17 cellular contexts compared by ENCODE assay signal in the genomic region with DNA sequence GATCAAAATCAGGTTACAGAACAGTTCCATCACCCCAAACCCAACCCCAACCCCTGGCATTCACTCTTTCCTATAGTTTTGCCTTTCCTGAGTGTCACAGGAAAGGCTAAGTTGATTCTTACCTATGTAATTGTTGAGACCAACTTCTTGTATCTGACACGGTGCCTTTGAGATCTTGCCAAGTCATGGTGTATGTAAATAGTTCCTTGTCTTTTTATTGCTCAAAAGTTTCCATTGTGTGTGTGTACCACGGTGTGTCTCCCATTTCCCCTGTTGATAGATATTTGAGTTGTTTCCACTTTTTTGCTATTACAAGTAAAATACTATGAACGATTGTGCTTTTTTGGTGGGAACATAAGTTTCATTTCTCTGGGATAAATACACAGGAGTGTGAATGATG. TPM values are rescaled to one million over a fixed set of nuclear protein-coding genes. Genes with fewer than 3 reads are reported as not detected.
DNase-seq lines count a peak whose midpoint lies in the region; ATAC-seq and TF ChIP-seq lines count a peak whose summit lies in the region.
"Had no signal": no experiment of that assay in that cellular context is flagged by ENCODE, and none has a peak within 500 bp of the region (broad histone marks: within the 10 kb centered on the region; RNA-seq: fewer than 3 reads in every experiment).

No MANE protein-coding gene starts in this region.

- H3K27ac Mint-ChIP-seq in glutamatergic neuron (ENCODE audit: unreplicated experiment), result no peak overlapping the region
- H3K27ac Mint-ChIP-seq: CD8-positive, alpha-beta memory T cell had no signal

- no peaks in the 10 kb centered on the region for H3F3A ChIP-seq in PC-3 (ENCODE audit: low read length, unreplicated experiment)

- H3K36me3 ChIP-seq in PC-3 (ENCODE audit: low read depth, low read length) (no peaks in the 10 kb centered on the region), prostate gland (no peaks in the 10 kb centered on the region)
- H3K36me3 ChIP-seq: HAP-1 had no signal

- no TSS peak for BruUV-seq in PC-3 (replicated peaks; lab: Mats Ljungman, UMichigan)

- CTCF ChIA-PET in PC-3 (lab: Charles Lee), result no interaction called here

- H3K9me3 ChIP-seq in PC-3 (ENCODE audit: low read length) (no peaks in the 10 kb centered on the region), prostate gland (no peaks in the 10 kb centered on the region)
- H3K9me3 ChIP-seq: HAP-1 had no signal

- ATAC-seq in PC-3, result no peak
- ATAC-seq in left ventricle myocardium superior, result no peak

- no peaks in the 10 kb centered on the region for H3K4me1 Mint-ChIP-seq in glutamatergic neuron (ENCODE audit: low read depth, unreplicated experiment)
- H3K4me1 Mint-ChIP-seq: CD8-positive, alpha-beta memory T cell had no signal

- H3K4me1 ChIP-seq in PC-3 (ENCODE audit: insufficient read depth, low read length), result no peaks in the 10 kb centered on the region
- no peaks in the 10 kb centered on the region for H3K4me1 ChIP-seq in prostate gland (replicated peaks)
- H3K4me1 ChIP-seq: HAP-1 had no signal

- no peak overlapping the region for H3K4me3 ChIP-seq in LNCaP clone FGC (ENCODE audit: low read depth, low read length)
- no peak overlapping the region for H3K4me3 ChIP-seq in PC-3 (ENCODE audit: low read length)
- H3K4me3 ChIP-seq in prostate gland, result no peak overlapping the region
- H3K4me3 ChIP-seq: HAP-1 had no signal

- H3K27ac ChIP-seq in PC-3 (ENCODE audit: low read length), result no peak overlapping the region
- no peak overlapping the region for H3K27ac ChIP-seq in prostate gland

- 37% methylated on average over 3 of the region's 3 CpGs for WGBS in prostate gland

- H4K20me1 ChIP-seq in PC-3 (ENCODE audit: low read length), result no peaks in the 10 kb centered on the region

- H3K9me2 ChIP-seq in PC-3 (replicated peaks; ENCODE audit: low read length), result no peaks in the 10 kb centered on the region

- H3K27me3 Mint-ChIP-seq in glutamatergic neuron (ENCODE audit: unreplicated experiment), result peaks cover 1% of the 10 kb centered on the region

- no peak overlapping the region for H3K4me3 Mint-ChIP-seq in glutamatergic neuron (ENCODE audit: unreplicated experiment)
- H3K4me3 Mint-ChIP-seq: CD8-positive, alpha-beta memory T cell had no signal

- no peaks in the 10 kb centered on the region for H3K36me3 Mint-ChIP-seq in glutamatergic neuron (ENCODE audit: unreplicated experiment)
- H3K36me3 Mint-ChIP-seq: CD8-positive, alpha-beta memory T cell had no signal

- POLR2A ChIA-PET in PC-3 (lab: Charles Lee; ENCODE audit: unreplicated experiment), result no interaction called here

- intact Hi-C loops in PC-3 (cut with micrococcal nuclease) (no loop called here), prostate gland (cut with DNase I) (no loop called here), left ventricle myocardium superior (cut with micrococcal nuclease) (no loop called here)

- H3K9me3 Mint-ChIP-seq in glutamatergic neuron (ENCODE audit: unreplicated experiment), result no peaks in the 10 kb centered on the region
- H3K9me3 Mint-ChIP-seq: CD8-positive, alpha-beta memory T cell had no signal

- no peak overlapping the region for H3K9ac ChIP-seq in PC-3 (ENCODE audit: low read length)

- no peaks in the 10 kb centered on the region for H3K79me2 ChIP-seq in PC-3 (ENCODE audit: low read length)

- H2AFZ ChIP-seq in PC-3 (ENCODE audit: low read length), result no peak overlapping the region

- TF ChIP-seq POLR2A in prostate gland (IDR thresholded peaks at IDR 0.05), result no peak

- H3K27me3 ChIP-seq in PC-3 (ENCODE audit: low read length), result peaks cover 10% of the 10 kb centered on the region; the same call in 1 of the 2 replicates
- no peaks in the 10 kb centered on the region for H3K27me3 ChIP-seq in prostate gland (replicated peaks; ENCODE audit: insufficient read depth)

- DNase-seq in LNCaP clone FGC (ENCODE audit: low read depth) (peak; percentile 53), PC-3 (peak; percentile 11), dermis microvascular lymphatic vessel endothelial cell (ENCODE audit: low read depth in 2 of 2) (peak; percentile 47 to 68), prostate gland (ENCODE audit: low spot score) (peak; percentile 54), NCI-H748 (lab: John Stamatoyannopoulos, UW; ENCODE audit: unreplicated experiment) (no peak), glutamatergic neuron (no peak), left ventricle myocardium superior (no peak)
- DNase-seq: ACHN; C1 segment of cervical spinal cord; CD8-positive, alpha-beta memory T cell; NCI-H1092; NCI-H1436 treated with DMSO at 0.1 percent for 48 hours; NCI-H2029; NCI-H345; NCI-H524 treated with DMSO at 0.1 percent for 48 hours; Right ventricle myocardium superior had no signal

- no peak overlapping the region for H3K4me2 ChIP-seq in PC-3 (ENCODE audit: low read length)

- TF ChIP-seq CTCF in LNCaP clone FGC (IDR thresholded peaks at IDR 0.05; ENCODE audit: control insufficient read depth, extremely low read depth, insufficient read depth) (no peak), PC-3 (conservative IDR thresholded peaks at IDR 0.05; ENCODE audit: low read depth, low read length) (no peak), prostate gland (IDR thresholded peaks at IDR 0.05) (no peak), glutamatergic neuron (IDR thresholded peaks at IDR 0.05; ENCODE audit: partially characterized antibody, unreplicated experiment) (no peak)

RNA-seq across cellular contexts. Expression of gene IGFL2, which starts 3.3 kb away (rescaled TPM):
- not detected in 2 replicates for total RNA-seq in PC-3 (2014; rRNA removed)
- not detected in 2 replicates for total RNA-seq in dermis microvascular lymphatic vessel endothelial cell
- total RNA-seq in prostate gland, result 1 to 10 TPM in 1 of 2 donors, not detected in 1; 2.7 TPM
- not detected for total RNA-seq in glutamatergic neuron (ENCODE audit: unreplicated experiment)
- not detected for total RNA-seq in left ventricle myocardium superior
- total RNA-seq: CD8-positive, alpha-beta memory T cell; Right ventricle myocardium superior had no signal

RNA-seq across cellular contexts. Expression of gene IGFL3, which starts 20.3 kb away (rescaled TPM):
- not detected in 2 replicates for total RNA-seq in PC-3 (2014; rRNA removed)
- total RNA-seq in dermis microvascular lymphatic vessel endothelial cell, result not detected in 2 replicates
- total RNA-seq in prostate gland, result not detected
- not detected for total RNA-seq in glutamatergic neuron (ENCODE audit: unreplicated experiment)
- not detected for total RNA-seq in left ventricle myocardium superior
- total RNA-seq: CD8-positive, alpha-beta memory T cell; Right ventricle myocardium superior had no signal

Comparison
In these comparisons a context has a peak if more than half of its experiments do, and no peak if none do; other contexts are left out.
1. DNase-seq: peak in LNCaP clone FGC (single experiment), PC-3 (single experiment), dermis microvascular lymphatic vessel endothelial cell (2 of 2) and prostate gland (single experiment); none in NCI-H748 (single experiment), glutamatergic neuron (single experiment) and left ventricle myocardium superior (single experiment).